11 cellular contexts compared by ENCODE assay signal in the genomic region with DNA sequence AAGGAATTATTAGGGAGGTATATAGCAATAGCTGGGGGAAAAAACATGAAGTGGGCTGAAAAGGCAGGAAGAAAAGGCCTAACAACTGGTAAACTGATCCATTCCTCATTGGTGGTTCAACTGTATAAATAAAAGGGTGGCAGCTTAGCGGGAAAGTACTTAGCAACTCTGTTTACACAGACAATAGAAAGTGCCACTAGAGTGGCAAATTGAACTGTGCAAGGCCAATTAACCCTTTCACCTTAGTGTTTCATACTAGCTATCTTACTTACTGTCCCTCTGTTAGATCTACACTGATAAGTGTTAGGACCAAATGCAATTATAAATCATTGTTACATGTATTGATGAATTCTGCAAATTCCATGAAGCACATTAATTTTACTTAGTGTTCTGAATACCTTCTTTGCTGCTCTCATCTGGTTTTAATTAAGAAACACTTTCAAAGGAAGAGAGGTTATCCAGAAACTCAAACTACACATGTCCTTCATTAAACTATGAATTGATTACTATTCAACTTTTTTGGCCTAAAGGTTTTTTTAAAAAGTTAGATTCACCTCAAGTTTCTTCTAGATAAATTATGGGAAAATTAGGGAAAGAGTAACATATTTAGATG.
A peak's percentile ranks its signal among the peaks of the same experiment; 100 is the strongest.
DNase-seq lines count a peak whose midpoint lies in the region.
"Had no signal": no experiment of that assay in that cellular context is flagged by ENCODE, and none has a peak within 500 bp of the region (broad histone marks: within the 10 kb centered on the region; RNA-seq: fewer than 3 reads in every experiment).

No MANE protein-coding gene starts in this region.

- no peaks in the 10 kb centered on the region for H3K9me3 Mint-ChIP-seq in activated naive CD4-positive, alpha-beta T cell treated with anti-CD3 and anti-CD28 coated beads, Interleukin-2, amount 10 ng/mL, durations not matched to agents 7 days and 5 days

- H3K27me3 Mint-ChIP-seq in activated naive CD4-positive, alpha-beta T cell treated with anti-CD3 and anti-CD28 coated beads, Interleukin-2, amount 10 ng/mL, durations not matched to agents 7 days and 5 days = no peaks in the 10 kb centered on the region
- H3K27me3 Mint-ChIP-seq: activated CD8-positive, alpha-beta memory T cell treated with anti-CD3 and anti-CD28 coated beads, Interleukin-2, amount 10 ng/mL, durations not matched to agents 7 days and 5 days had no signal

- H3K4me1 Mint-ChIP-seq in activated naive CD4-positive, alpha-beta T cell treated with anti-CD3 and anti-CD28 coated beads, Interleukin-2, amount 10 ng/mL, durations not matched to agents 7 days and 5 days = no peaks in the 10 kb centered on the region

- DNase-seq in NCI-H2171 treated with DMSO at 0.1 percent for 48 hours (lab: John Stamatoyannopoulos, UW) (peak; percentile 11), NCI-H2171 (lab: John Stamatoyannopoulos, UW) (no peak), NCI-H510A treated with DMSO at 0.1 percent for 48 hours (lab: John Stamatoyannopoulos, UW) (peak; percentile 90), globus pallidus (ENCODE audit: low spot score) (peak; percentile 33), HUDEP-2 (lab: John Stamatoyannopoulos, UW; ENCODE audit: unreplicated experiment in 76 of 76) (no peak), NK-92 (lab: John Stamatoyannopoulos, UW; ENCODE audit: unreplicated experiment) (no peak), NOMO-1 treated with DMSO at 0.1 percent for 48 hours (lab: John Stamatoyannopoulos, UW; ENCODE audit: unreplicated experiment) (no peak)
- DNase-seq in activated naive CD4-positive, alpha-beta T cell treated with anti-CD3 and anti-CD28 coated beads, Interleukin-2, amount 10 ng/mL, durations not matched to agents 7 days and 5 days = no peak
- DNase-seq: activated CD8-positive, alpha-beta memory T cell treated with anti-CD3 and anti-CD28 coated beads, Interleukin-2, amount 10 ng/mL, durations not matched to agents 7 days and 5 days; colonic mucosa; GOT3 had no signal

- H3K36me3 Mint-ChIP-seq in activated naive CD4-positive, alpha-beta T cell treated with anti-CD3 and anti-CD28 coated beads, Interleukin-2, amount 10 ng/mL, durations not matched to agents 7 days and 5 days = no peaks in the 10 kb centered on the region

- H3K27ac Mint-ChIP-seq in activated naive CD4-positive, alpha-beta T cell treated with anti-CD3 and anti-CD28 coated beads, Interleukin-2, amount 10 ng/mL, durations not matched to agents 7 days and 5 days = no peak overlapping the region
- H3K27ac Mint-ChIP-seq: activated CD8-positive, alpha-beta memory T cell treated with anti-CD3 and anti-CD28 coated beads, Interleukin-2, amount 10 ng/mL, durations not matched to agents 7 days and 5 days had no signal

- no peak overlapping the region for H3K4me3 Mint-ChIP-seq in activated naive CD4-positive, alpha-beta T cell treated with anti-CD3 and anti-CD28 coated beads, Interleukin-2, amount 10 ng/mL, durations not matched to agents 7 days and 5 days
- H3K4me3 Mint-ChIP-seq: activated CD8-positive, alpha-beta memory T cell treated with anti-CD3 and anti-CD28 coated beads, Interleukin-2, amount 10 ng/mL, durations not matched to agents 7 days and 5 days had no signal

- CTCF ChIA-PET in activated naive CD4-positive, alpha-beta T cell treated with anti-CD3 and anti-CD28 coated beads, Interleukin-2, amount 10 ng/mL, durations not matched to agents 7 days and 5 days (lab: Charles Lee) = interaction anchor here (0.6 kb wide), 1 partner anchor 175 kb away, joined by 3 read pairs; no protein-coding TSS in a partner anchor

Comparison
In these comparisons a context has a peak if more than half of its experiments do, and no peak if none do; other contexts are left out.
1. DNase-seq: peak in NCI-H2171 treated with DMSO at 0.1 percent for 48 hours (single experiment), NCI-H510A treated with DMSO at 0.1 percent for 48 hours (single experiment) and globus pallidus (single experiment); none in NCI-H2171 (single experiment), HUDEP-2 (0 of 76), activated naive CD4-positive, alpha-beta T cell treated with anti-CD3 and anti-CD28 coated beads, Interleukin-2, amount 10 ng/mL, durations not matched to agents 7 days and 5 days (single experiment), NK-92 (single experiment) and NOMO-1 treated with DMSO at 0.1 percent for 48 hours (single experiment).